In genomic region chr7:137982394-137982793, GRCh38 we compare ENCODE assay signal across 8 cellular contexts. TPM values are rescaled to one million over a fixed set of nuclear protein-coding genes. Genes with fewer than 3 reads are reported as not detected.
A peak's percentile ranks its signal among the peaks of the same experiment; 100 is the strongest.
DNase-seq lines count a peak whose midpoint lies in the region; ATAC-seq and TF ChIP-seq lines count a peak whose summit lies in the region.
"Not testable (repeated sequence)": the region's sequence is repeated elsewhere in the genome, so short reads cannot be mapped to it uniquely, and the experiment has no call there.

No MANE protein-coding gene starts in this region.

- H3K9me2 ChIP-seq in hepatocyte (replicated peaks; ENCODE audit: insufficient read depth) = not testable (repeated sequence)

- ATAC-seq in thoracic aorta (ENCODE audit: insufficient number of reproducible peaks, low FRiP score, low read depth) = not testable (repeated sequence)

- not testable (repeated sequence) for H2AFZ ChIP-seq in OCI-LY3 (ENCODE audit: low read depth, low read length); hepatocyte; trophoblast cell (ENCODE audit: insufficient read depth, low read length, poor library complexity)

- H2BK12ac ChIP-seq in trophoblast cell (ENCODE audit: low read length) = not testable (repeated sequence)

- H3K9me3 ChIP-seq in HEK293 (ENCODE audit: control insufficient read depth, insufficient read depth, low read depth, low read length); OCI-LY3 (ENCODE audit: insufficient read depth, low read length); ascending aorta; hepatocyte (ENCODE audit: low read depth); trophoblast cell (ENCODE audit: insufficient read depth, low read depth, low read length); thoracic aorta; vagina: not testable (repeated sequence)

- intact Hi-C loops in ascending aorta (cut with DNase I) = not testable (repeated sequence)
- intact Hi-C loops in vagina (cut with DNase I) = loop anchor here (10.0 kb wide), 1 partner anchor 48 kb away; no protein-coding TSS in a partner anchor

- CTCF ChIA-PET in HEK293 (lab: Yijun Ruan, JAX) = interaction anchor here (1.2 kb wide), 1 partner anchor 20 kb away, joined by 4 read pairs; no protein-coding TSS in a partner anchor

- H3K9ac ChIP-seq in OCI-LY3 (ENCODE audit: low read length); trophoblast cell (ENCODE audit: low read length): not testable (repeated sequence)

- H3K14ac ChIP-seq in trophoblast cell (ENCODE audit: low read length) = not testable (repeated sequence)

- peak overlapping the region; percentile 47 for H3K4ac ChIP-seq in trophoblast cell (ENCODE audit: low read depth, low read length)

- H3K23ac ChIP-seq in trophoblast cell (ENCODE audit: low read length) = not testable (repeated sequence)

- POLR2A ChIA-PET in HEK293 (lab: Yijun Ruan, JAX) = not testable (repeated sequence)

- DNase-seq in ascending aorta (ENCODE audit: low spot score in 2 of 2); hepatocyte (ENCODE audit: low spot score); trophoblast cell; thoracic aorta (ENCODE audit: low spot score); vagina (ENCODE audit: extremely low spot score in 2 of 2): not testable (repeated sequence)
- peak; percentile 33 for DNase-seq in coronary artery (ENCODE audit: low spot score)

- H3K27ac ChIP-seq in HEK293 (ENCODE audit: extremely low read depth, low read depth, low read length); trophoblast cell (ENCODE audit: low read depth, low read length): not testable (repeated sequence)
- H3K27ac ChIP-seq in OCI-LY3 (ENCODE audit: low read length) (peak overlapping the region; percentile 99), ascending aorta (peak overlapping the region; percentile 83 to 91), coronary artery (peak overlapping the region; percentile 63 to 90), hepatocyte (peak overlapping the region; percentile 86), thoracic aorta (peak overlapping the region; percentile 96), vagina (peak overlapping the region; percentile 78)

- not testable (repeated sequence) for H3K4me3 ChIP-seq in HEK293 (ENCODE audit: low read depth, low read length); ascending aorta; coronary artery; hepatocyte; trophoblast cell (ENCODE audit: low read depth, low read length); thoracic aorta; vagina
- 0 out of 2 replicates have a peak overlapping the region, but pooled peaks have one; percentile 45 for H3K4me3 ChIP-seq in OCI-LY3 (ENCODE audit: low read length)

- H4K12ac ChIP-seq in trophoblast cell (ENCODE audit: low read depth, low read length) = not testable (repeated sequence)

- not testable (repeated sequence) for TF ChIP-seq CTCF in HEK293 (tag by site-specific recombination; IDR thresholded peaks at IDR 0.05); OCI-LY3 (IDR thresholded peaks at IDR 0.05; ENCODE audit: low read depth, low read length); ascending aorta (IDR thresholded peaks at IDR 0.05); coronary artery (IDR thresholded peaks at IDR 0.05); hepatocyte (IDR thresholded peaks at IDR 0.05; ENCODE audit: poor library complexity); thoracic aorta (IDR thresholded peaks at IDR 0.05); vagina (IDR thresholded peaks at IDR 0.05)

- H3K36me3 ChIP-seq in HEK293 (ENCODE audit: control insufficient read depth in 2 of 2, insufficient read depth in 1 of 2, low read length in 2 of 2) (peaks cover 0 to 13% of the 10 kb centered on the region in 2 experiments; a peak in 1 of 3 replicates), OCI-LY3 (replicated peaks; ENCODE audit: low read depth, low read length) (peaks cover 60% of the 10 kb centered on the region), trophoblast cell (ENCODE audit: control insufficient read depth in 1 of 2, insufficient read depth in 2 of 2, low read length in 2 of 2) (peaks cover 6 to 10% of the 10 kb centered on the region in 2 experiments)
- H3K36me3 ChIP-seq in ascending aorta; hepatocyte (replicated peaks; ENCODE audit: insufficient read depth, low read depth); thoracic aorta; vagina: not testable (repeated sequence)

- not testable (repeated sequence) for TF ChIP-seq POLR2A in vagina (IDR thresholded peaks at IDR 0.05)

- peaks cover 16% of the 10 kb centered on the region for H3K79me1 ChIP-seq in trophoblast cell (ENCODE audit: low read length)

- not testable (repeated sequence) for H4K8ac ChIP-seq in trophoblast cell (ENCODE audit: low read depth, low read length)

- whole genome bisulfite sequencing in hepatocyte (ENCODE audit: low lambda C conversion rate, missing lambda C conversion rate) = 96% methylated on average over 6 of the region's 6 CpGs
- no CpG with 5 or more reads among the region's 6 CpGs for WGBS in trophoblast cell (ENCODE audit: extremely low coverage, insufficient coverage, insufficient read length)

- not testable (repeated sequence) for H3K18ac ChIP-seq in trophoblast cell (ENCODE audit: low read length)

- peaks cover 23% of the 10 kb centered on the region for H4K20me1 ChIP-seq in OCI-LY3 (ENCODE audit: insufficient read depth, low read length)
- not testable (repeated sequence) for H4K20me1 ChIP-seq in hepatocyte (ENCODE audit: insufficient read depth, poor library complexity, severe bottlenecking)

- H2BK5ac ChIP-seq in trophoblast cell (ENCODE audit: low read depth, low read length, poor library complexity) = not testable (repeated sequence)

- H2BK120ac ChIP-seq in trophoblast cell (ENCODE audit: insufficient read depth, low read length, poor library complexity) = not testable (repeated sequence)

- H3K4me2 ChIP-seq in OCI-LY3 (ENCODE audit: low read length) (peak overlapping the region; percentile 62), hepatocyte (peak overlapping the region; percentile 51)
- not testable (repeated sequence) for H3K4me2 ChIP-seq in trophoblast cell (ENCODE audit: low read length)

- H3K27me3 ChIP-seq in OCI-LY3 (ENCODE audit: low read depth, low read length); ascending aorta; hepatocyte; trophoblast cell (ENCODE audit: insufficient read depth, low read length); thoracic aorta (replicated peaks; ENCODE audit: insufficient read depth); vagina: not testable (repeated sequence)

- H4K91ac ChIP-seq in trophoblast cell (ENCODE audit: low read depth, low read length) = not testable (repeated sequence)

- not testable (repeated sequence) for H3K4me1 ChIP-seq in HEK293 (ENCODE audit: control insufficient read depth, insufficient read depth, low read length)
- H3K4me1 ChIP-seq in OCI-LY3 (ENCODE audit: low read length) (peaks cover 76% of the 10 kb centered on the region), ascending aorta (peaks cover 55 to 95% of the 10 kb centered on the region in 2 donors), hepatocyte (ENCODE audit: insufficient read depth) (peaks cover 52% of the 10 kb centered on the region), trophoblast cell (ENCODE audit: control insufficient read depth in 1 of 2, insufficient read depth in 2 of 2, low read length in 2 of 2) (peaks cover 47 to 67% of the 10 kb centered on the region in 2 experiments), thoracic aorta (ENCODE audit: control insufficient read depth in 1 of 2, low read depth in 2 of 2) (peaks cover 69 to 100% of the 10 kb centered on the region in 2 donors), vagina (peaks cover 83% of the 10 kb centered on the region)

- not testable (repeated sequence) for H2AK5ac ChIP-seq in trophoblast cell (ENCODE audit: low read length)

- H3K79me2 ChIP-seq in OCI-LY3 (ENCODE audit: low read length) (peaks cover 97% of the 10 kb centered on the region), hepatocyte (peaks cover 98% of the 10 kb centered on the region), trophoblast cell (ENCODE audit: control insufficient read depth, insufficient read depth, low read length, poor library complexity) (peaks cover 33% of the 10 kb centered on the region)

TF ChIP-seq in HEK293, 187 proteins besides CTCF, POLR2A, EP300 and RAD21:
- peak; percentile 47 for TF ChIP-seq SETDB1 (IDR thresholded peaks at IDR 0.05; ENCODE audit: insufficient read length, low read length)

RNA-seq across cellular contexts. Expression of gene CREB3L2, which starts 19.5 kb away (rescaled TPM):
- total RNA-seq in ascending aorta (38.5 TPM), hepatocyte (33.9 and 38.3 TPM in 2 replicates), thoracic aorta (10 to 100 TPM; 85.3 to 96.7 TPM), vagina (28.7 TPM)
- polyA plus RNA-seq in hepatocyte = 34.4 and 37.6 TPM in 2 replicates
- 134 and 136 TPM in 2 replicates for polyA plus RNA-seq in trophoblast cell (2013)
